2 cellular contexts compared by ENCODE assay signal in genomic region chr17:149231-149630, GRCh38.
TF ChIP-seq lines count a peak whose summit lies in the region.

No MANE protein-coding gene starts in this region.

TF ChIP-seq in SK-N-SH, 30 proteins besides CTCF, POLR2A, EP300 and RAD21 (continued from another document):
- TF ChIP-seq CHD2 (IDR thresholded peaks at IDR 0.05; ENCODE audit: low read length, partially characterized antibody), result no peak
- TF ChIP-seq, protein P1, sequence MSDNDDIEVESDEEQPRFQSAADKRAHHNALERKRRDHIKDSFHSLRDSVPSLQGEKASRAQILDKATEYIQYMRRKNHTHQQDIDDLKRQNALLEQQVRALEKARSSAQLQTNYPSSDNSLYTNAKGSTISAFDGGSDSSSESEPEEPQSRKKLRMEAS (IDR thresholded peaks at IDR 0.05; ENCODE audit: low read depth), result no peak
- TF ChIP-seq TCF12 (IDR thresholded peaks at IDR 0.05), result no peak
- TF ChIP-seq NRF1 (IDR thresholded peaks at IDR 0.05; ENCODE audit: low read depth, low read length), result no peak
- TF ChIP-seq PBX3 (IDR thresholded peaks at IDR 0.05), result no peak
- TF ChIP-seq RCOR1 (IDR thresholded peaks at IDR 0.05; ENCODE audit: low read length), result no peak
- no peak for TF ChIP-seq ZBTB33 (IDR thresholded peaks at IDR 0.05; ENCODE audit: borderline replicate concordance, low read depth)
- TF ChIP-seq JUND (IDR thresholded peaks at IDR 0.05), result no peak
- no peak for TF ChIP-seq FOSL2 (IDR thresholded peaks at IDR 0.05; ENCODE audit: borderline replicate concordance, low read depth)
- no peak for TF ChIP-seq TEAD4 (IDR thresholded peaks at IDR 0.05; ENCODE audit: borderline replicate concordance, insufficient read depth)
- TF ChIP-seq, protein P2, sequence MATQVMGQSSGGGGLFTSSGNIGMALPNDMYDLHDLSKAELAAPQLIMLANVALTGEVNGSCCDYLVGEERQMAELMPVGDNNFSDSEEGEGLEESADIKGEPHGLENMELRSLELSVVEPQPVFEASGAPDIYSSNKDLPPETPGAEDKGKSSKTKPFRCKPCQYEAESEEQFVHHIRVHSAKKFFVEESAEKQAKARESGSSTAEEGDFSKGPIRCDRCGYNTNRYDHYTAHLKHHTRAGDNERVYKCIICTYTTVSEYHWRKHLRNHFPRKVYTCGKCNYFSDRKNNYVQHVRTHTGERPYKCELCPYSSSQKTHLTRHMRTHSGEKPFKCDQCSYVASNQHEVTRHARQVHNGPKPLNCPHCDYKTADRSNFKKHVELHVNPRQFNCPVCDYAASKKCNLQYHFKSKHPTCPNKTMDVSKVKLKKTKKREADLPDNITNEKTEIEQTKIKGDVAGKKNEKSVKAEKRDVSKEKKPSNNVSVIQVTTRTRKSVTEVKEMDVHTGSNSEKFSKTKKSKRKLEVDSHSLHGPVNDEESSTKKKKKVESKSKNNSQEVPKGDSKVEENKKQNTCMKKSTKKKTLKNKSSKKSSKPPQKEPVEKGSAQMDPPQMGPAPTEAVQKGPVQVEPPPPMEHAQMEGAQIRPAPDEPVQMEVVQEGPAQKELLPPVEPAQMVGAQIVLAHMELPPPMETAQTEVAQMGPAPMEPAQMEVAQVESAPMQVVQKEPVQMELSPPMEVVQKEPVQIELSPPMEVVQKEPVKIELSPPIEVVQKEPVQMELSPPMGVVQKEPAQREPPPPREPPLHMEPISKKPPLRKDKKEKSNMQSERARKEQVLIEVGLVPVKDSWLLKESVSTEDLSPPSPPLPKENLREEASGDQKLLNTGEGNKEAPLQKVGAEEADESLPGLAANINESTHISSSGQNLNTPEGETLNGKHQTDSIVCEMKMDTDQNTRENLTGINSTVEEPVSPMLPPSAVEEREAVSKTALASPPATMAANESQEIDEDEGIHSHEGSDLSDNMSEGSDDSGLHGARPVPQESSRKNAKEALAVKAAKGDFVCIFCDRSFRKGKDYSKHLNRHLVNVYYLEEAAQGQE (IDR thresholded peaks at IDR 0.05; ENCODE audit: low read depth, low read length), result no peak
- TF ChIP-seq MEF2A (IDR thresholded peaks at IDR 0.05; ENCODE audit: borderline replicate concordance, low read depth), result no peak
- no peak for TF ChIP-seq NFIC (IDR thresholded peaks at IDR 0.05; ENCODE audit: borderline replicate concordance)
- no peak for TF ChIP-seq EZH2phosphoT487 (IDR thresholded peaks at IDR 0.05; ENCODE audit: borderline replicate concordance, low read depth)
- TF ChIP-seq MXI1 (IDR thresholded peaks at IDR 0.05; ENCODE audit: low read depth, low read length), result no peak

TF ChIP-seq in SK-N-SH treated with all-trans-retinoic acid at 6 μM for 48 hours, 23 proteins besides CTCF, POLR2A, EP300 and RAD21 (continued from another document):
- TF ChIP-seq, protein P3, sequence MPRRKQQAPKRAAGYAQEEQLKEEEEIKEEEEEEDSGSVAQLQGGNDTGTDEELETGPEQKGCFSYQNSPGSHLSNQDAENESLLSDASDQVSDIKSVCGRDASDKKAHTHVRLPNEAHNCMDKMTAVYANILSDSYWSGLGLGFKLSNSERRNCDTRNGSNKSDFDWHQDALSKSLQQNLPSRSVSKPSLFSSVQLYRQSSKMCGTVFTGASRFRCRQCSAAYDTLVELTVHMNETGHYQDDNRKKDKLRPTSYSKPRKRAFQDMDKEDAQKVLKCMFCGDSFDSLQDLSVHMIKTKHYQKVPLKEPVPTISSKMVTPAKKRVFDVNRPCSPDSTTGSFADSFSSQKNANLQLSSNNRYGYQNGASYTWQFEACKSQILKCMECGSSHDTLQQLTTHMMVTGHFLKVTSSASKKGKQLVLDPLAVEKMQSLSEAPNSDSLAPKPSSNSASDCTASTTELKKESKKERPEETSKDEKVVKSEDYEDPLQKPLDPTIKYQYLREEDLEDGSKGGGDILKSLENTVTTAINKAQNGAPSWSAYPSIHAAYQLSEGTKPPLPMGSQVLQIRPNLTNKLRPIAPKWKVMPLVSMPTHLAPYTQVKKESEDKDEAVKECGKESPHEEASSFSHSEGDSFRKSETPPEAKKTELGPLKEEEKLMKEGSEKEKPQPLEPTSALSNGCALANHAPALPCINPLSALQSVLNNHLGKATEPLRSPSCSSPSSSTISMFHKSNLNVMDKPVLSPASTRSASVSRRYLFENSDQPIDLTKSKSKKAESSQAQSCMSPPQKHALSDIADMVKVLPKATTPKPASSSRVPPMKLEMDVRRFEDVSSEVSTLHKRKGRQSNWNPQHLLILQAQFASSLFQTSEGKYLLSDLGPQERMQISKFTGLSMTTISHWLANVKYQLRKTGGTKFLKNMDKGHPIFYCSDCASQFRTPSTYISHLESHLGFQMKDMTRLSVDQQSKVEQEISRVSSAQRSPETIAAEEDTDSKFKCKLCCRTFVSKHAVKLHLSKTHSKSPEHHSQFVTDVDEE (CRISPR knock-in tag; IDR thresholded peaks at IDR 0.05), result no peak
- TF ChIP-seq ARNTL (CRISPR knock-in tag; IDR thresholded peaks at IDR 0.05; ENCODE audit: borderline replicate concordance, low read depth), result no peak
- no peak for TF ChIP-seq ZNF8 (CRISPR knock-in tag; IDR thresholded peaks at IDR 0.05)
- no peak for TF ChIP-seq ZFP3 (CRISPR knock-in tag; IDR thresholded peaks at IDR 0.05)
- TF ChIP-seq, protein P4, sequence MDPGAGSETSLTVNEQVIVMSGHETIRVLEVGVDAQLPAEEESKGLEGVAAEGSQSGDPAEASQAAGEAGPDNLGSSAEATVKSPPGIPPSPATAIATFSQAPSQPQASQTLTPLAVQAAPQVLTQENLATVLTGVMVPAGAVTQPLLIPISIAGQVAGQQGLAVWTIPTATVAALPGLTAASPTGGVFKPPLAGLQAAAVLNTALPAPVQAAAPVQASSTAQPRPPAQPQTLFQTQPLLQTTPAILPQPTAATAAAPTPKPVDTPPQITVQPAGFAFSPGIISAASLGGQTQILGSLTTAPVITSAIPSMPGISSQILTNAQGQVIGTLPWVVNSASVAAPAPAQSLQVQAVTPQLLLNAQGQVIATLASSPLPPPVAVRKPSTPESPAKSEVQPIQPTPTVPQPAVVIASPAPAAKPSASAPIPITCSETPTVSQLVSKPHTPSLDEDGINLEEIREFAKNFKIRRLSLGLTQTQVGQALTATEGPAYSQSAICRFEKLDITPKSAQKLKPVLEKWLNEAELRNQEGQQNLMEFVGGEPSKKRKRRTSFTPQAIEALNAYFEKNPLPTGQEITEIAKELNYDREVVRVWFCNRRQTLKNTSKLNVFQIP (CRISPR knock-in tag; IDR thresholded peaks at IDR 0.05; ENCODE audit: borderline replicate concordance, low read depth), result no peak
- TF ChIP-seq BACH2 (CRISPR knock-in tag; IDR thresholded peaks at IDR 0.05; ENCODE audit: borderline replicate concordance), result no peak
- TF ChIP-seq TCF4 (CRISPR knock-in tag; IDR thresholded peaks at IDR 0.05; ENCODE audit: borderline replicate concordance), result no peak
- no peak for TF ChIP-seq ZNF70 (CRISPR knock-in tag; IDR thresholded peaks at IDR 0.05)
- no peak for TF ChIP-seq PATZ1 (CRISPR knock-in tag; IDR thresholded peaks at IDR 0.05; ENCODE audit: borderline replicate concordance)
- no peak for TF ChIP-seq ESRRG (CRISPR knock-in tag; IDR thresholded peaks at IDR 0.05)
- no peak for TF ChIP-seq GLIS3 (CRISPR knock-in tag; IDR thresholded peaks at IDR 0.05)
- no peak for TF ChIP-seq RARB (CRISPR knock-in tag; IDR thresholded peaks at IDR 0.05)
- TF ChIP-seq, protein P5, sequence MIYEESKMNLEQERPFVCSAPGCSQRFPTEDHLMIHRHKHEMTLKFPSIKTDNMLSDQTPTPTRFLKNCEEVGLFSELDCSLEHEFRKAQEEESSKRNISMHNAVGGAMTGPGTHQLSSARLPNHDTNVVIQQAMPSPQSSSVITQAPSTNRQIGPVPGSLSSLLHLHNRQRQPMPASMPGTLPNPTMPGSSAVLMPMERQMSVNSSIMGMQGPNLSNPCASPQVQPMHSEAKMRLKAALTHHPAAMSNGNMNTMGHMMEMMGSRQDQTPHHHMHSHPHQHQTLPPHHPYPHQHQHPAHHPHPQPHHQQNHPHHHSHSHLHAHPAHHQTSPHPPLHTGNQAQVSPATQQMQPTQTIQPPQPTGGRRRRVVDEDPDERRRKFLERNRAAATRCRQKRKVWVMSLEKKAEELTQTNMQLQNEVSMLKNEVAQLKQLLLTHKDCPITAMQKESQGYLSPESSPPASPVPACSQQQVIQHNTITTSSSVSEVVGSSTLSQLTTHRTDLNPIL (CRISPR knock-in tag; IDR thresholded peaks at IDR 0.05; ENCODE audit: low read depth), result no peak
- TF ChIP-seq ZNF565 (CRISPR knock-in tag; conservative IDR thresholded peaks at IDR 0.05; ENCODE audit: low read depth), result no peak
- TF ChIP-seq CSRNP3 (CRISPR knock-in tag; IDR thresholded peaks at IDR 0.05), result no peak
- TF ChIP-seq OSR1 (CRISPR knock-in tag; IDR thresholded peaks at IDR 0.05), result no peak
